Comparison of ENCODE assay signal across 28 cellular contexts in the genomic region with DNA sequence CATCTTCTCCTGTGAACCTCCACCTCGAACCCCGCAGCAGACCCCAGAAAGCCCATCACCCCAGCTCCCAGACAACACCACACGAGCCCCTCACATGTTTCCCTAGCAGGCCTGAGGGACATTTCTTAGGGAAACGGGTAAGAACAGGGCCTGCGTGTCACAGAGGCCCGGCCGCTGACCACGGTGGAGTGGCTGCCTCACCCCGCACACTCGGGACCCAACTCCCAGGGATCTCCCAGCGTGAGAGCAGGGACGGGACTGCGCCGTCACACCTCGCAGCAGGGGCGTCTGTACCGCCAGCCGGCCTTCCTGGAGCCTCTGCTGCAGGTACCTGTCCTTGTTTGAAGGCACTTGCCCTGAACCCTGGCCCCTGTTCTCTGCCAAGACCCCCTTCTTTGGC. TPM values are rescaled to one million over a fixed set of nuclear protein-coding genes. Genes with fewer than 3 reads are reported as not detected.
DNase-seq lines count a peak whose midpoint lies in the region; ATAC-seq, FAIRE-seq and TF ChIP-seq lines count a peak whose summit lies in the region.
"Had no signal": no experiment of that assay in that cellular context is flagged by ENCODE, and none has a peak within 500 bp of the region (broad histone marks: within the 10 kb centered on the region; RNA-seq: fewer than 3 reads in every experiment).

No MANE protein-coding gene starts in this region.

- H3K9me3 ChIP-seq in HepG2 (ENCODE audit: low read length) (no peaks in the 10 kb centered on the region), right lobe of liver (no peaks in the 10 kb centered on the region), RWPE2 (ENCODE audit: severe bottlenecking) (no peaks in the 10 kb centered on the region)
- H3K9me3 ChIP-seq: A549; BE2C; BLaER1 treated with 17β-estradiol and CSF1 and Interleukin-3, amounts not matched to agents 10 nM and 100 nM; HAP-1 had no signal

- H3K4me3 Mint-ChIP-seq in neural crest cell = no peak overlapping the region
- no peak overlapping the region for H3K4me3 Mint-ChIP-seq in stimulated activated naive B cell treated with anti-CD40 and anti-IgM and Interleukin-4, amounts not matched to agents 10 μg/mL and 1 μg/mL and 100 μg/mL, for 72 hours
- H3K4me3 Mint-ChIP-seq: CD14-positive monocyte; CD4-positive, alpha-beta T cell; CD8-positive, alpha-beta memory T cell; HFFc6 had no signal

- H3K27ac Mint-ChIP-seq in neural crest cell (ENCODE audit: unreplicated experiment) = peak overlapping the region; percentile 19
- H3K27ac Mint-ChIP-seq in stimulated activated naive B cell treated with anti-CD40 and anti-IgM and Interleukin-4, amounts not matched to agents 10 μg/mL and 1 μg/mL and 100 μg/mL, for 72 hours = peak overlapping the region; percentile 51
- H3K27ac Mint-ChIP-seq: CD4-positive, alpha-beta T cell; CD8-positive, alpha-beta memory T cell; HFFc6 had no signal

- no peak for TF ChIP-seq CTCF in HepG2 (CRISPR knock-in tag; IDR thresholded peaks at IDR 0.05)
- TF ChIP-seq CTCF in right lobe of liver (IDR thresholded peaks at IDR 0.05) = no peak
- no peak for TF ChIP-seq CTCF in RWPE2 (IDR thresholded peaks at IDR 0.05; ENCODE audit: poor library complexity, severe bottlenecking)
- no peak for TF ChIP-seq CTCF in neural crest cell (conservative IDR thresholded peaks at IDR 0.05)

- H4K20me1 ChIP-seq in HepG2 (ENCODE audit: insufficient read depth, low read length) = peaks cover 31% of the 10 kb centered on the region; the same call in 1 of the 2 replicates

- no peak for TF ChIP-seq POLR2A in HepG2 (IDR thresholded peaks at IDR 0.05; ENCODE audit: insufficient read depth in 1 of 2, low read depth in 2 of 2, low read length in 2 of 2)
- TF ChIP-seq POLR2A in right lobe of liver (IDR thresholded peaks at IDR 0.05) = no peak

- no peak overlapping the region for H2AFZ ChIP-seq in HepG2 (ENCODE audit: low read length)

- H3K36me3 Mint-ChIP-seq in neural crest cell (ENCODE audit: low read depth) = no peaks in the 10 kb centered on the region
- H3K36me3 Mint-ChIP-seq in stimulated activated naive B cell treated with anti-CD40 and anti-IgM and Interleukin-4, amounts not matched to agents 10 μg/mL and 1 μg/mL and 100 μg/mL, for 72 hours = peaks cover 43 to 46% of the 10 kb centered on the region in 2 donors

- H3K79me2 ChIP-seq in HepG2 (ENCODE audit: insufficient read depth, low read length) = peaks cover 10% of the 10 kb centered on the region

- 98% methylated on average over 8 of the region's 18 CpGs for WGBS in HepG2 (ENCODE audit: low lambda C conversion rate)
- WGBS in right lobe of liver (ENCODE audit: insufficient coverage, low coverage, low lambda C conversion rate, missing lambda C conversion rate) = no CpG with 5 or more reads among the region's 18 CpGs

- H3K4me3 ChIP-seq in HepG2 (replicated peaks in 1 of 3; ENCODE audit: insufficient read depth in 1 of 3, low read depth in 2 of 3, low read length in 3 of 3) (no peak overlapping the region), right lobe of liver (no peak overlapping the region), RWPE2 (ENCODE audit: severe bottlenecking) (no peak overlapping the region)
- H3K4me3 ChIP-seq: A549; BLaER1 treated with 17β-estradiol and CSF1 and Interleukin-3, amounts not matched to agents 10 nM and 100 nM; HAP-1 had no signal

- TF ChIP-seq EP300 in HepG2 (IDR thresholded peaks at IDR 0.05; ENCODE audit: low read depth in 2 of 2, low read length in 2 of 2) (no peak), HepG2 (CRISPR knock-in tag; IDR thresholded peaks at IDR 0.05; ENCODE audit: borderline replicate concordance) (no peak)

- no peaks in the 10 kb centered on the region for H3K9me3 Mint-ChIP-seq in neural crest cell
- no peaks in the 10 kb centered on the region for H3K9me3 Mint-ChIP-seq in stimulated activated naive B cell treated with anti-CD40 and anti-IgM and Interleukin-4, amounts not matched to agents 10 μg/mL and 1 μg/mL and 100 μg/mL, for 72 hours
- H3K9me3 Mint-ChIP-seq: CD14-positive monocyte; CD4-positive, alpha-beta T cell; CD8-positive, alpha-beta memory T cell; HFFc6 had no signal

- in situ Hi-C loops in HepG2 (cut with HindIII; ENCODE audit: extremely low pct_ligation_motif_present, low pct_unique_long_range_greater_than_20kb) = no loop called here

- ATAC-seq in HepG2 (no peak), right lobe of liver (no peak), RWPE2 (ENCODE audit: low read depth) (no peak)
- ATAC-seq in stimulated activated naive B cell treated with anti-CD40 and anti-IgM and Interleukin-4, amounts not matched to agents 10 μg/mL and 1 μg/mL and 100 μg/mL, for 72 hours (replicated peaks) = no peak
- ATAC-seq: A549 had no signal

- H3K4me2 ChIP-seq in HepG2 (ENCODE audit: low read depth, low read length) = no peak overlapping the region
- H3K4me2 ChIP-seq: A549; BLaER1 treated with 17β-estradiol and CSF1 and Interleukin-3, amounts not matched to agents 10 nM and 100 nM had no signal

- H3K4me1 ChIP-seq in HepG2 (ENCODE audit: insufficient read depth, low read length) (peaks cover 24% of the 10 kb centered on the region), right lobe of liver (peaks cover 0 to 19% (median 1%) of the 10 kb centered on the region in 4 donors), RWPE2 (ENCODE audit: insufficient read depth, poor library complexity, severe bottlenecking) (peaks cover 14% of the 10 kb centered on the region)
- H3K4me1 ChIP-seq: BE2C, HAP-1 had no signal

- no peak for DNase-seq in HepG2 (ENCODE audit: low spot score)
- DNase-seq in right lobe of liver = no peak
- DNase-seq in RWPE2 (ENCODE audit: low spot score) = no peak
- no peak for DNase-seq in neural crest cell (ENCODE audit: low read depth, low spot score)
- no peak for DNase-seq in stimulated activated naive B cell treated with anti-CD40 and anti-IgM and Interleukin-4, amounts not matched to agents 10 μg/mL and 1 μg/mL and 100 μg/mL, for 72 hours
- no peak for DNase-seq in putamen (ENCODE audit: low spot score)
- DNase-seq in NCI-H146 (lab: John Stamatoyannopoulos, UW) = no peak
- no peak for DNase-seq in T-helper 1 cell
- DNase-seq: 8988T; ACHN; AML-193; BE2C; Calu3; CD4-positive, alpha-beta T cell; CD8-positive, alpha-beta memory T cell; DMS53; DMS79 treated with DMSO at 0.1 percent for 48 hours; GF-D8; GOT3; HFFc6 had no signal

- no peak overlapping the region for H3K27ac ChIP-seq in HepG2 (ENCODE audit: extremely low read length, insufficient read depth, low read length)
- H3K27ac ChIP-seq in right lobe of liver = no peak overlapping the region
- peak overlapping the region; percentile 66 for H3K27ac ChIP-seq in RWPE2 (ENCODE audit: poor library complexity, severe bottlenecking)
- H3K27ac ChIP-seq: A549; BLaER1 treated with 17β-estradiol and CSF1 and Interleukin-3, amounts not matched to agents 10 nM and 100 nM had no signal

- no peaks in the 10 kb centered on the region for H3K27me3 Mint-ChIP-seq in neural crest cell (ENCODE audit: low read depth)
- no peaks in the 10 kb centered on the region for H3K27me3 Mint-ChIP-seq in stimulated activated naive B cell treated with anti-CD40 and anti-IgM and Interleukin-4, amounts not matched to agents 10 μg/mL and 1 μg/mL and 100 μg/mL, for 72 hours
- H3K27me3 Mint-ChIP-seq: CD4-positive, alpha-beta T cell; CD8-positive, alpha-beta memory T cell had no signal

- BruUV-seq in HepG2 (replicated peaks; lab: Mats Ljungman, UMichigan) = no TSS peak

- H3K27me3 ChIP-seq in HepG2 (ENCODE audit: control insufficient read depth in 1 of 2, insufficient read depth in 2 of 2, low read length in 2 of 2) (no peaks in the 10 kb centered on the region), right lobe of liver (no peaks in the 10 kb centered on the region), RWPE2 (ENCODE audit: insufficient read depth, poor library complexity, severe bottlenecking) (no peaks in the 10 kb centered on the region)
- H3K27me3 ChIP-seq: BE2C; BLaER1 treated with 17β-estradiol and CSF1 and Interleukin-3, amounts not matched to agents 10 nM and 100 nM had no signal

- TF ChIP-seq RAD21 in HepG2 (CRISPR knock-in tag; IDR thresholded peaks at IDR 0.05) = no peak

- FAIRE-seq in HepG2 (lab: Jason Lieb, UNC) = no peak
- FAIRE-seq: A549, GM12891, H54 had no signal

- intact Hi-C loops in HepG2 (cut with micrococcal nuclease; ENCODE audit: unreplicated experiment) = no loop called here
- intact Hi-C loops in right lobe of liver (cut with DNase I) = no loop called here

- POLR2A ChIA-PET in HepG2 (lab: Yijun Ruan, JAX) = interaction anchor here (1.5 kb wide), 1 partner anchor 22 kb away, joined by 3 read pairs; no protein-coding TSS in a partner anchor

- CTCF ChIA-PET in HepG2 (lab: Yijun Ruan, JAX; ENCODE audit: low intra/inter-chr PET ratio, low total read pairs) = no interaction called here

- H3K4me1 Mint-ChIP-seq in neural crest cell = no peaks in the 10 kb centered on the region
- H3K4me1 Mint-ChIP-seq in stimulated activated naive B cell treated with anti-CD40 and anti-IgM and Interleukin-4, amounts not matched to agents 10 μg/mL and 1 μg/mL and 100 μg/mL, for 72 hours = no peaks in the 10 kb centered on the region
- H3K4me1 Mint-ChIP-seq: CD14-positive monocyte; CD8-positive, alpha-beta memory T cell had no signal

- H3K36me3 ChIP-seq in HepG2 (replicated peaks in 1 of 2; ENCODE audit: control insufficient read depth in 1 of 2, insufficient read depth in 2 of 2, low read length in 2 of 2) (peaks cover 50 to 83% of the 10 kb centered on the region in 2 experiments), right lobe of liver (peaks cover 5 to 68% (median 43%) of the 10 kb centered on the region in 4 donors), RWPE2 (ENCODE audit: low read depth) (peaks cover 85% of the 10 kb centered on the region)

- H3K9ac ChIP-seq in HepG2 (ENCODE audit: insufficient read depth, low read depth, low read length) = no peak overlapping the region
- H3K9ac ChIP-seq: BLaER1 treated with 17β-estradiol and CSF1 and Interleukin-3, amounts not matched to agents 10 nM and 100 nM had no signal

RNA-seq across cellular contexts. Expression of gene ATP5MGL, which starts 10.2 kb away (rescaled TPM):
- total RNA-seq in HepG2 (2016; rRNA removed; fragmentation: Illumina TruSeq; extraction: Trizol) (0.97 TPM in 1 of 2 replicates, not detected in the other), right lobe of liver (under 1 TPM in 3 of 6 experiments, not detected in 3; 0.37 to 0.78 (median 0.68) TPM), neural crest cell (0.66 and 1.3 TPM in 2 replicates)
- total RNA-seq in HepG2 (2016; cell fraction: cytosol; rRNA removed; fragmentation: Illumina TruSeq; extraction: Trizol; ENCODE audit: low read depth) = 0.35 TPM in 1 of 2 replicates, not detected in the other
- total RNA-seq in HepG2 (2016; cell fraction: insoluble cytoplasmic fraction; rRNA removed; fragmentation: Illumina TruSeq; extraction: Trizol) = 0.58 TPM in 1 of 2 replicates, not detected in the other
- total RNA-seq in HepG2 (2016; cell fraction: membrane; rRNA removed; fragmentation: Illumina TruSeq; extraction: Trizol) = not detected in 2 replicates
- 0.69 and 1.2 TPM in 2 replicates for total RNA-seq in HepG2 (2016; cell fraction: nucleus; rRNA removed; fragmentation: Illumina TruSeq; extraction: Trizol)
- polyA plus RNA-seq in HepG2 (2011; rRNA removed) = 0.40 and 0.50 TPM in 2 replicates
- polyA plus RNA-seq in HepG2 (2011; cell fraction: cytosol; rRNA removed) = not detected in 2 replicates
- polyA plus RNA-seq in HepG2 (2011; cell fraction: nucleus; rRNA removed) = 0.40 and 1.1 TPM in 2 replicates
- 0.21 TPM in 1 of 2 replicates, not detected in the other for polyA plus RNA-seq in HepG2 (2012)
- polyA plus RNA-seq in HepG2 (2016; cell fraction: cytosol; fragmentation: Illumina TruSeq; extraction: Trizol; ENCODE audit: low read depth) = not detected in 2 replicates
- not detected in 2 replicates for polyA plus RNA-seq in HepG2 (2016; cell fraction: insoluble cytoplasmic fraction; fragmentation: Illumina TruSeq; extraction: Trizol; ENCODE audit: low read depth)
- polyA plus RNA-seq in HepG2 (2016; cell fraction: membrane; fragmentation: Illumina TruSeq; extraction: Trizol; ENCODE audit: low read depth) = not detected in 2 replicates
- not detected in 2 replicates for polyA plus RNA-seq in HepG2 (2016; cell fraction: nucleus; fragmentation: Illumina TruSeq; extraction: Trizol; ENCODE audit: insufficient read depth, low read depth)
- 2.1 and 4.3 TPM in 2 replicates for polyA minus RNA-seq in HepG2 (2011; rRNA and poly(A)+ RNA removed; ENCODE audit: low replicate concordance)
- polyA minus RNA-seq in HepG2 (2011; cell fraction: cytosol; rRNA and poly(A)+ RNA removed) = not detected in 2 replicates
- 3.9 and 6.5 TPM in 2 replicates for polyA minus RNA-seq in HepG2 (2011; cell fraction: nucleus; rRNA and poly(A)+ RNA removed)
- total RNA-seq: Daoy, G401 had no signal
- polyA plus RNA-seq: A549 had no signal

RNA-seq across cellular contexts. Expression of gene POLDIP3, which starts 15.5 kb away (rescaled TPM):
- total RNA-seq in HepG2 (2016; rRNA removed; fragmentation: Illumina TruSeq; extraction: Trizol) (47.4 and 64.1 TPM in 2 replicates), right lobe of liver (10 to 100 TPM; 17.1 to 22.6 (median 21.1) TPM), neural crest cell (110 and 114 TPM in 2 replicates)
- total RNA-seq in HepG2 (2016; cell fraction: cytosol; rRNA removed; fragmentation: Illumina TruSeq; extraction: Trizol; ENCODE audit: low read depth) = 6.4 and 8.7 TPM in 2 replicates
- total RNA-seq in HepG2 (2016; cell fraction: insoluble cytoplasmic fraction; rRNA removed; fragmentation: Illumina TruSeq; extraction: Trizol) = 45.0 and 57.8 TPM in 2 replicates
- total RNA-seq in HepG2 (2016; cell fraction: membrane; rRNA removed; fragmentation: Illumina TruSeq; extraction: Trizol) = 23.2 TPM in 2 replicates
- 32.4 and 36.4 TPM in 2 replicates for total RNA-seq in HepG2 (2016; cell fraction: nucleus; rRNA removed; fragmentation: Illumina TruSeq; extraction: Trizol)
- 45.8 and 50.1 TPM in 2 replicates for polyA plus RNA-seq in HepG2 (2011; rRNA removed)
- polyA plus RNA-seq in HepG2 (2011; cell fraction: cytosol; rRNA removed) = 28.7 TPM in 2 replicates
- 70.7 and 76.7 TPM in 2 replicates for polyA plus RNA-seq in HepG2 (2011; cell fraction: nucleus; rRNA removed)
- 62.0 and 63.4 TPM in 2 replicates for polyA plus RNA-seq in HepG2 (2012)
- polyA plus RNA-seq in HepG2 (2016; cell fraction: cytosol; fragmentation: Illumina TruSeq; extraction: Trizol; ENCODE audit: low read depth) = 5.1 and 6.4 TPM in 2 replicates
- polyA plus RNA-seq in HepG2 (2016; cell fraction: insoluble cytoplasmic fraction; fragmentation: Illumina TruSeq; extraction: Trizol; ENCODE audit: low read depth) = 59.1 and 66.7 TPM in 2 replicates
- 14.0 and 14.8 TPM in 2 replicates for polyA plus RNA-seq in HepG2 (2016; cell fraction: membrane; fragmentation: Illumina TruSeq; extraction: Trizol; ENCODE audit: low read depth)
- 53.9 and 54.2 TPM in 2 replicates for polyA plus RNA-seq in HepG2 (2016; cell fraction: nucleus; fragmentation: Illumina TruSeq; extraction: Trizol; ENCODE audit: insufficient read depth, low read depth)
- 46.1 and 58.4 TPM in 2 replicates for polyA minus RNA-seq in HepG2 (2011; rRNA and poly(A)+ RNA removed; ENCODE audit: low replicate concordance)
- 29.3 and 32.2 TPM in 2 replicates for polyA minus RNA-seq in HepG2 (2011; cell fraction: cytosol; rRNA and poly(A)+ RNA removed)
- 33.0 and 36.7 TPM in 2 replicates for polyA minus RNA-seq in HepG2 (2011; cell fraction: nucleus; rRNA and poly(A)+ RNA removed)

RNA-seq across cellular contexts. Expression of gene CYB5R3, which starts 19.0 kb away (rescaled TPM):
- total RNA-seq in HepG2 (2016; rRNA removed; fragmentation: Illumina TruSeq; extraction: Trizol) (31.5 and 32.4 TPM in 2 replicates), right lobe of liver (100 to 1,000 TPM; 146 to 211 (median 170) TPM), neural crest cell (105 and 106 TPM in 2 replicates)
- 9.5 and 9.9 TPM in 2 replicates for total RNA-seq in HepG2 (2016; cell fraction: cytosol; rRNA removed; fragmentation: Illumina TruSeq; extraction: Trizol; ENCODE audit: low read depth)
- 27.7 and 33.5 TPM in 2 replicates for total RNA-seq in HepG2 (2016; cell fraction: insoluble cytoplasmic fraction; rRNA removed; fragmentation: Illumina TruSeq; extraction: Trizol)
- total RNA-seq in HepG2 (2016; cell fraction: membrane; rRNA removed; fragmentation: Illumina TruSeq; extraction: Trizol) = 19.2 and 24.7 TPM in 2 replicates
- total RNA-seq in HepG2 (2016; cell fraction: nucleus; rRNA removed; fragmentation: Illumina TruSeq; extraction: Trizol) = 26.9 and 30.5 TPM in 2 replicates
- polyA plus RNA-seq in HepG2 (2011; rRNA removed) = 305 and 347 TPM in 2 replicates
- polyA plus RNA-seq in HepG2 (2011; cell fraction: cytosol; rRNA removed) = 171 and 227 TPM in 2 replicates
- 180 and 209 TPM in 2 replicates for polyA plus RNA-seq in HepG2 (2011; cell fraction: nucleus; rRNA removed)
- 258 and 265 TPM in 2 replicates for polyA plus RNA-seq in HepG2 (2012)
- 41.8 and 43.2 TPM in 2 replicates for polyA plus RNA-seq in HepG2 (2016; cell fraction: cytosol; fragmentation: Illumina TruSeq; extraction: Trizol; ENCODE audit: low read depth)
- 103 and 141 TPM in 2 replicates for polyA plus RNA-seq in HepG2 (2016; cell fraction: insoluble cytoplasmic fraction; fragmentation: Illumina TruSeq; extraction: Trizol; ENCODE audit: low read depth)
- 69.2 and 69.5 TPM in 2 replicates for polyA plus RNA-seq in HepG2 (2016; cell fraction: membrane; fragmentation: Illumina TruSeq; extraction: Trizol; ENCODE audit: low read depth)
- polyA plus RNA-seq in HepG2 (2016; cell fraction: nucleus; fragmentation: Illumina TruSeq; extraction: Trizol; ENCODE audit: insufficient read depth, low read depth) = 118 and 123 TPM in 2 replicates
- polyA minus RNA-seq in HepG2 (2011; rRNA and poly(A)+ RNA removed; ENCODE audit: low replicate concordance) = 63.4 and 306 TPM in 2 replicates
- 173 and 208 TPM in 2 replicates for polyA minus RNA-seq in HepG2 (2011; cell fraction: cytosol; rRNA and poly(A)+ RNA removed)
- polyA minus RNA-seq in HepG2 (2011; cell fraction: nucleus; rRNA and poly(A)+ RNA removed) = 50.5 and 63.4 TPM in 2 replicates
